ENCODE assay signal across 8 cellular contexts in genomic region chr5:90409318-90410177, GRCh38. TPM values are rescaled to one million over a fixed set of nuclear protein-coding genes. Genes with fewer than 3 reads are reported as not detected.
DNase-seq lines count a peak whose midpoint lies in the region; ATAC-seq, FAIRE-seq and TF ChIP-seq lines count a peak whose summit lies in the region.

Gene CETN3, minus strand, starts transcription at chr5:90409756. Its CDS starts 95 bp downstream, at chr5:90409661.

- H3K36me3 Mint-ChIP-seq in memory B cell: peaks cover 14% of the 10 kb centered on the region

- no peak within 1 kb of the TSS for H2BK20ac ChIP-seq in H1 (ENCODE audit: low read length)

- peaks cover 0 to 17% of the 10 kb centered on the region in 2 experiments; a peak in 2 of 4 replicates for H3K79me2 ChIP-seq in H1 (ENCODE audit: control insufficient read depth in 1 of 2, insufficient read depth in 2 of 2, low read length in 2 of 2)

- peak within 1 kb of the TSS; percentile 81 to 96 (median 93) for H3K4me3 ChIP-seq in H1 (ENCODE audit: extremely low read depth in 1 of 4, insufficient read depth in 2 of 4, low read depth in 3 of 4, low read length in 4 of 4)

- no peak within 1 kb of the TSS for H3K4me3 Mint-ChIP-seq in memory B cell

- H3K9me3 ChIP-seq in H1 (ENCODE audit: insufficient read depth in 2 of 2, low read depth in 1 of 2, low read length in 1 of 2): no peaks in the 10 kb centered on the region

- peak within 1 kb of the TSS; percentile 97 for H2AFZ ChIP-seq in H1 (ENCODE audit: low read length)

- 1% methylated on average over 47 of the region's 51 CpGs; no CpG with 5 or more reads in 1 of the 2 experiments for WGBS in H1 (ENCODE audit: extremely low coverage in 1 of 2, insufficient coverage in 1 of 2, insufficient read length in 1 of 2, insufficient replicate concordance in 2 of 2, low coverage in 1 of 2, low lambda C conversion rate in 2 of 2, missing lambda C conversion rate in 1 of 2), 2 experiments

- H4K91ac ChIP-seq in H1 (replicated peaks; ENCODE audit: insufficient read length, low read length): peak within 1 kb of the TSS; percentile 95

- ATAC-seq in GM21367 (IDR thresholded peaks at IDR 0.05; ENCODE audit: unreplicated experiment) (peak; percentile 92), memory B cell (ENCODE audit: low read depth) (peak; percentile 87)

- H3K23ac ChIP-seq in H1 (ENCODE audit: insufficient read length): no peak within 1 kb of the TSS

- H2AK5ac ChIP-seq in H1 (ENCODE audit: low read depth, low read length): no peak within 1 kb of the TSS

- TF ChIP-seq RAD21 in H1 (IDR thresholded peaks at IDR 0.05 in 1 of 2, conservative IDR thresholded peaks at IDR 0.05 in 1 of 2; ENCODE audit: low read depth in 2 of 2, low read length in 2 of 2): no peak

- DNase-seq in COR-L47 (lab: John Stamatoyannopoulos, UW) (peak; percentile 95), HT1080 (ENCODE audit: low read depth) (peak; percentile 87), NOMO-1 treated with DMSO at 0.1 percent for 48 hours (lab: John Stamatoyannopoulos, UW; ENCODE audit: unreplicated experiment) (peak; percentile 99), H1 (ENCODE audit: low read depth in 1 of 2, low spot score in 2 of 2) (peak; percentile 78 to 88), memory B cell (ENCODE audit: low spot score in 2 of 2) (peak; percentile 77 to 89)
- peak; percentile 73 to 85 for DNase-seq in activated CD8-positive, alpha-beta memory T cell treated with anti-CD3 and anti-CD28 coated beads for 4 hours (ENCODE audit: low read depth in 2 of 2)
- peak; percentile 75 for DNase-seq in stimulated activated CD8-positive, alpha-beta memory T cell treated with anti-CD3 and anti-CD28 coated beads, Interleukin-12 subunit alpha, Interleukin-12 subunit beta, amount 100 ng/mL, for 24 hours (ENCODE audit: extremely low read depth)

- H3K27ac ChIP-seq in H1 (ENCODE audit: low read depth, low read length): peak within 1 kb of the TSS; percentile 91

- H3K23me2 ChIP-seq in H1 (ENCODE audit: low read depth, low read length): peaks cover 11% of the 10 kb centered on the region

- TF ChIP-seq CTCF in H1 (IDR thresholded peaks at IDR 0.05; ENCODE audit: control extremely low read depth in 1 of 3, insufficient read depth in 1 of 3, low read depth in 1 of 3, low read length in 3 of 3): no peak

- H3K14ac ChIP-seq in H1 (ENCODE audit: insufficient read length): no peak within 1 kb of the TSS

- peak within 1 kb of the TSS; percentile 89; the same call in 1 of the 2 replicates for H2BK15ac ChIP-seq in H1 (ENCODE audit: low read length)

- FAIRE-seq in H1 (lab: Jason Lieb, UNC): peak; percentile 91

- H2BK120ac ChIP-seq in H1 (replicated peaks; ENCODE audit: low read depth, low read length): peak within 1 kb of the TSS; percentile 36

- TF ChIP-seq EP300 in H1 (IDR thresholded peaks at IDR 0.05; ENCODE audit: borderline replicate concordance in 1 of 2, low read depth in 2 of 2, low read length in 2 of 2): no peak

- peaks cover 0 to 22% (median 4%) of the 10 kb centered on the region in 4 experiments; a peak in 4 of 8 replicates for H3K36me3 ChIP-seq in H1 (ENCODE audit: control insufficient read depth in 2 of 4, insufficient read depth in 4 of 4, low read length in 3 of 4)

- H3K56ac ChIP-seq in H1 (replicated peaks; ENCODE audit: insufficient read length, low read depth, low read length): peak within 1 kb of the TSS; percentile 75

- peak; percentile 94 to 95 for TF ChIP-seq POLR2A in H1 (IDR thresholded peaks at IDR 0.05; ENCODE audit: control extremely low read depth in 1 of 2, low read depth in 2 of 2, low read length in 2 of 2)

- H4K20me1 ChIP-seq in H1 (replicated peaks in 1 of 2; ENCODE audit: control insufficient read depth in 1 of 2, insufficient read depth in 2 of 2, low read length in 2 of 2): no peaks in the 10 kb centered on the region

- H3K4me1 Mint-ChIP-seq in memory B cell: peaks cover 9% of the 10 kb centered on the region

- peak within 1 kb of the TSS; percentile 85 for H2BK12ac ChIP-seq in H1 (ENCODE audit: low read depth, low read length)

- H3K4me1 ChIP-seq in H1 (replicated peaks in 1 of 4; ENCODE audit: control insufficient read depth in 3 of 4, insufficient read depth in 4 of 4, low read length in 3 of 4): peaks cover 0 to 4% (median 0%) of the 10 kb centered on the region in 4 experiments; a peak in 2 of 7 replicates

- POLR2A ChIA-PET in H1 (lab: Charles Lee; ENCODE audit: partially characterized antibody): interaction anchor here (0.6 to 2.1 kb wide), 32 partner anchors 8 to 871 kb away, joined by 3 to 17 read pairs (median 4); partner anchors contain the start of genes LYSMD3, MBLAC2 and POLR3G

- H3K9ac ChIP-seq in H1 (replicated peaks in 1 of 4; ENCODE audit: extremely low read depth in 1 of 4, low read depth in 3 of 4, low read length in 3 of 4): peak within 1 kb of the TSS; percentile 95 to 97 (median 96)

- H3K4ac ChIP-seq in H1 (replicated peaks; ENCODE audit: insufficient read length, low read depth, low read length): peak within 1 kb of the TSS; percentile 91

- H3K18ac ChIP-seq in H1 (ENCODE audit: extremely low read depth, low read length): peak within 1 kb of the TSS; percentile 99

- H3K4me2 ChIP-seq in H1 (ENCODE audit: insufficient read depth in 1 of 2, low read depth in 2 of 2, low read length in 2 of 2): peak within 1 kb of the TSS; percentile 83 to 86

- CTCF ChIA-PET in H1 (lab: Charles Lee; ENCODE audit: partially characterized antibody): interaction anchor here (0.6 to 2.6 kb wide), 9 partner anchors 11 to 144 kb away, joined by 3 to 6 read pairs (median 4); no protein-coding TSS in a partner anchor

- H3K27ac Mint-ChIP-seq in memory B cell: no peak within 1 kb of the TSS

- no peaks in the 10 kb centered on the region for H3K27me3 Mint-ChIP-seq in memory B cell

- H4K5ac ChIP-seq in H1 (ENCODE audit: insufficient read length, low read depth, low read length): peak within 1 kb of the TSS; percentile 98

- no peaks in the 10 kb centered on the region for H3K79me1 ChIP-seq in H1 (ENCODE audit: low read depth, low read length)

- peak within 1 kb of the TSS; percentile 87; the same call in 1 of the 2 replicates for H4K8ac ChIP-seq in H1 (ENCODE audit: extremely low read depth, insufficient read depth, low read length)

- H3K9me3 Mint-ChIP-seq in memory B cell: no peaks in the 10 kb centered on the region

- no peaks in the 10 kb centered on the region for H3K27me3 ChIP-seq in H1 (replicated peaks in 1 of 4; ENCODE audit: control insufficient read depth in 3 of 4, extremely low read depth in 1 of 4, insufficient read depth in 3 of 4, low read length in 3 of 4)

- H2BK5ac ChIP-seq in H1 (ENCODE audit: low read depth, low read length): peak within 1 kb of the TSS; percentile 97

TF ChIP-seq in H1, 55 proteins besides CTCF, POLR2A, EP300 and RAD21 (continues in another document):
- TF ChIP-seq SP1 (IDR thresholded peaks at IDR 0.05; ENCODE audit: low read depth, low read length) (peak; percentile 98), SAP30 (IDR thresholded peaks at IDR 0.05; ENCODE audit: insufficient read depth, insufficient replicate concordance, low read length) (peak; percentile 69), USF2 (IDR thresholded peaks at IDR 0.05; ENCODE audit: low read length) (no peak), YY1 (IDR thresholded peaks at IDR 0.05; ENCODE audit: low read depth, low read length) (peak; percentile 89), TAF7 (optimal IDR thresholded peaks at IDR 0.05; ENCODE audit: borderline replicate concordance, low read depth, low read length) (peak; percentile 95), TAF1 (IDR thresholded peaks at IDR 0.05; ENCODE audit: low read depth, low read length) (peak; percentile 97), SP2 (IDR thresholded peaks at IDR 0.05; ENCODE audit: low read length) (peak; percentile 70), MAX (IDR thresholded peaks at IDR 0.05) (peak; percentile 92), CHD2 (IDR thresholded peaks at IDR 0.05; ENCODE audit: low read length) (peak; percentile 85), EGR1 (IDR thresholded peaks at IDR 0.05; ENCODE audit: borderline replicate concordance, low read depth, low read length) (0 out of 2 replicates have a peak, but pooled peaks have one; percentile 16), RXRA (IDR thresholded peaks at IDR 0.05; ENCODE audit: insufficient read depth, low read depth, low read length) (no peak), BACH1 (IDR thresholded peaks at IDR 0.05; ENCODE audit: low read length) (peak; percentile 75), SRF (IDR thresholded peaks at IDR 0.05; ENCODE audit: low read depth, low read length) (no peak), CREB1 (IDR thresholded peaks at IDR 0.05) (0 out of 2 replicates have a peak, but pooled peaks have one; percentile 4), SIN3A (conservative IDR thresholded peaks at IDR 0.05 in 1 of 2, IDR thresholded peaks at IDR 0.05 in 1 of 2; ENCODE audit: low read depth in 1 of 2, low read length in 2 of 2) (peak in 1 of 2 experiments; percentile 58; a peak in 1 of 4 replicates)

RNA-seq across cellular contexts. Expression of gene CETN3, which starts in this region (rescaled TPM):
- total RNA-seq in HT1080 (2014; rRNA removed; shearing (Covaris generic)): 24.6 and 29.8 TPM in 2 replicates
- polyA plus RNA-seq in HT1080 (2015; cell fraction: cytosol; rRNA removed): 39.1 and 44.7 TPM in 2 replicates
- 32.6 and 36.4 TPM in 2 replicates for polyA plus RNA-seq in HT1080 (2015; cell fraction: nucleus; rRNA removed)
- 38.4 and 43.8 TPM in 2 replicates for total RNA-seq in H1 (2021; fragmentation: NEBNext Ultra II Directional; extraction: Animal tissue kit (Norgen Biotek cat#: 25700))
- 2.8 and 4.8 TPM in 2 replicates for polyA plus RNA-seq in H1 (2011; rRNA removed)
- 22.0 TPM for polyA plus RNA-seq in H1 (2011; cell fraction: cytosol; rRNA removed)
- 0.96 TPM for polyA plus RNA-seq in H1 (2011; cell fraction: nucleus; rRNA removed)
- polyA plus RNA-seq in H1 (2012, experiment 1 of 2): 20.8 to 48.4 TPM (median 22.5 TPM) in 4 replicates
- 13.2 TPM for polyA plus RNA-seq in H1 (2012, experiment 2 of 2)
- 22.6 TPM for polyA plus RNA-seq in H1 (2013, experiment 1 of 2)
- polyA plus RNA-seq in H1 (2013, experiment 2 of 2): 22.4 TPM
- polyA minus RNA-seq in H1 (2011; rRNA and poly(A)+ RNA removed): 1.1 and 1.2 TPM in 2 replicates
- 7.6 TPM for polyA minus RNA-seq in H1 (2011; cell fraction: cytosol; rRNA and poly(A)+ RNA removed)
- 4.6 TPM for polyA minus RNA-seq in H1 (2011; cell fraction: nucleus; rRNA and poly(A)+ RNA removed)

Comparison
In these comparisons a context has a peak if more than half of its experiments do, and no peak if none do; other contexts are left out.
1. Peak in every context shown above with its lines: DNase-seq, ATAC-seq, H3K4me3 ChIP-seq and H3K27ac ChIP-seq.